In the genomic region with DNA sequence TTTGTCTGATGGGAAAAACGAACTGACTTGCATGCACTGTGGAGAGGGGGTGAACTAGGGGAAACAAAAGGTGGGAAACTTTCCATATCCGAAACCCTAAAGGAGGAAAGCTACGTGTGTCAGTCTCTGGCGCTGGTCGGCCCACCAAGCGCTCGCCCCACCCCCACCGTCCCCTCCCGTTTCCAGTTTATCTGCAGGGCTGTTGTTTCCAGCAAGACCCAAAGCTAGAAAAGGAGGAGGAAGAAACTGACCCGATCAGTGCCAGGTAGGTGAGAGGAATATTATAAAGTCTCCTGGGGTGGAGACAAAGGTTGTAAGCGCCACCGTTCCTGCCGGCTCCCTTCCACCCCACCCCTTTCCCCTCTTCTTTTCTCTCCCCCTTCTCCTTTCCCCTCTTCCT, we compare ENCODE assay signal across 7 cellular contexts. TPM values are rescaled to one million over a fixed set of nuclear protein-coding genes. Genes with fewer than 3 reads are reported as not detected.
DNase-seq lines count a peak whose midpoint lies in the region; ATAC-seq and TF ChIP-seq lines count a peak whose summit lies in the region.

No MANE protein-coding gene starts in this region.

- ATAC-seq in HG03457 (IDR thresholded peaks at IDR 0.05; ENCODE audit: unreplicated experiment), result no peak

- H3K4me3 ChIP-seq in H7 (ENCODE audit: insufficient read depth, low read depth, low read length), result peak overlapping the region; percentile 68
- H3K4me3 ChIP-seq in SJSA1, result peak overlapping the region; percentile 65
- peak overlapping the region; percentile 64 to 76 (median 70) for H3K4me3 ChIP-seq in esophagus muscularis mucosa

- peak overlapping the region; percentile 71 for H3K27ac ChIP-seq in SJSA1
- H3K27ac ChIP-seq in esophagus muscularis mucosa (replicated peaks in 1 of 4), result peak overlapping the region; percentile 86 to 89 (median 88)

- peak overlapping the region; percentile 99 for H3K4me3 Mint-ChIP-seq in neural crest cell

- H3K27me3 Mint-ChIP-seq in neural crest cell (ENCODE audit: low read depth), result no peaks in the 10 kb centered on the region

- H3K36me3 Mint-ChIP-seq in neural crest cell (ENCODE audit: low read depth), result peaks cover 8% of the 10 kb centered on the region

- H3K4me1 Mint-ChIP-seq in neural crest cell, result peaks cover 22% of the 10 kb centered on the region

- no peak for TF ChIP-seq CTCF in esophagus muscularis mucosa (IDR thresholded peaks at IDR 0.05)
- no peak for TF ChIP-seq CTCF in neural crest cell (conservative IDR thresholded peaks at IDR 0.05)

- no peak for TF ChIP-seq EP300 in esophagus muscularis mucosa (IDR thresholded peaks at IDR 0.05)

- 23% methylated on average over 11 of the region's 13 CpGs for WGBS in esophagus muscularis mucosa

- peaks cover 3% of the 10 kb centered on the region for H3K9me3 Mint-ChIP-seq in neural crest cell

- H3K27ac Mint-ChIP-seq in neural crest cell (ENCODE audit: unreplicated experiment), result peak overlapping the region; percentile 99

- DNase-seq in H7 (no peak), SJSA1 (ENCODE audit: low read depth in 1 of 2, low spot score in 2 of 2) (no peak), esophagus muscularis mucosa (ENCODE audit: extremely low spot score) (no peak), neural crest cell (ENCODE audit: low read depth, low spot score) (no peak), NCI-H1930 (lab: John Stamatoyannopoulos, UW) (no peak)
- DNase-seq in activated CD4-positive, CD25-positive, alpha-beta regulatory T cell treated with anti-CD3 and anti-CD28 coated beads, Interleukin-2, amount 50 U/mL, for 72 hours, result no peak

- intact Hi-C loops in esophagus muscularis mucosa (cut with DNase I), result loop anchor here (2.0 kb wide), 1 partner anchor 20 kb away; a partner anchor contains a TSS

- TF ChIP-seq POLR2A in esophagus muscularis mucosa (IDR thresholded peaks at IDR 0.05; ENCODE audit: low read depth), result no peak

- H3K36me3 ChIP-seq in H7 (replicated peaks; ENCODE audit: control insufficient read depth, insufficient read depth, low read length) (peaks cover 4% of the 10 kb centered on the region), SJSA1 (peaks cover 12% of the 10 kb centered on the region), esophagus muscularis mucosa (no peaks in the 10 kb centered on the region)

- H3K9me3 ChIP-seq in SJSA1 (replicated peaks) (no peaks in the 10 kb centered on the region), esophagus muscularis mucosa (no peaks in the 10 kb centered on the region)

- H3K27me3 ChIP-seq in H7 (ENCODE audit: control insufficient read depth, insufficient read depth, low read length) (no peaks in the 10 kb centered on the region), SJSA1 (replicated peaks) (no peaks in the 10 kb centered on the region), esophagus muscularis mucosa (no peaks in the 10 kb centered on the region)

- H3K4me1 ChIP-seq in SJSA1 (replicated peaks) (peaks cover 18% of the 10 kb centered on the region), esophagus muscularis mucosa (peaks cover 0 to 12% (median 4%) of the 10 kb centered on the region in 4 donors)

RNA-seq across cellular contexts. Expression of a gene that starts 0.6 kb away (rescaled TPM):
- 61.7 and 90.7 TPM in 2 replicates for total RNA-seq in H7 (2014; rRNA removed; shearing (Covaris generic))
- 171 and 277 TPM in 2 replicates for total RNA-seq in SJSA1 (2014; rRNA removed; shearing (Covaris generic))
- 10 to 100 TPM; 47.3 to 69.3 (median 52.9) TPM for total RNA-seq in esophagus muscularis mucosa
- total RNA-seq in neural crest cell, result 42.8 and 46.4 TPM in 2 replicates

RNA-seq across cellular contexts. Expression of a gene that starts 19.4 kb away (rescaled TPM):
- total RNA-seq in H7 (2014; rRNA removed; shearing (Covaris generic)), result 694 and 703 TPM in 2 replicates
- total RNA-seq in SJSA1 (2014; rRNA removed; shearing (Covaris generic)), result 303 and 319 TPM in 2 replicates
- total RNA-seq in esophagus muscularis mucosa (100 to 1,000 TPM; 119 to 137 (median 130) TPM), neural crest cell (310 and 334 TPM in 2 replicates)

RNA-seq across cellular contexts. Expression of a gene that starts 26.9 kb away (rescaled TPM):
- 4.5 and 6.5 TPM in 2 replicates for total RNA-seq in H7 (2014; rRNA removed; shearing (Covaris generic))
- not detected in 2 replicates for total RNA-seq in SJSA1 (2014; rRNA removed; shearing (Covaris generic))
- total RNA-seq in esophagus muscularis mucosa (10 to 100 TPM in 3 of 4 donors, 1 to 10 TPM in 1; 8.2 to 12.9 (median 10.6) TPM), neural crest cell (15.3 and 18.9 TPM in 2 replicates)

RNA-seq across cellular contexts. Expression of a gene that starts 46.1 kb away (rescaled TPM):
- 45.4 and 49.8 TPM in 2 replicates for total RNA-seq in H7 (2014; rRNA removed; shearing (Covaris generic))
- total RNA-seq in SJSA1 (2014; rRNA removed; shearing (Covaris generic)), result not detected in 2 replicates
- total RNA-seq in esophagus muscularis mucosa (10 to 100 TPM in 1 of 4 donors, 1 to 10 TPM in 3; 2.1 to 10.6 (median 5.6) TPM), neural crest cell (19.2 and 21.4 TPM in 2 replicates)
